ENCODE assay signal across 8 cellular contexts in genomic region chr12:21941522-21942376, GRCh38. TPM values are rescaled to one million over a fixed set of nuclear protein-coding genes. Genes with fewer than 3 reads are reported as not detected.
A peak's percentile ranks its signal among the peaks of the same experiment; 100 is the strongest.
DNase-seq lines count a peak whose midpoint lies in the region; ATAC-seq and TF ChIP-seq lines count a peak whose summit lies in the region.

No MANE protein-coding gene starts in this region.

- peak; percentile 44 to 71 for TF ChIP-seq RAD21 in liver (IDR thresholded peaks at IDR 0.05)

- peak in 1 of 2 donors; percentile 20 for ATAC-seq in activated T-cell treated with anti-CD3 and anti-CD28 coated beads, Interleukin-2, amount 50 U/mL, for 72 hours (replicated peaks in 1 of 2)
- ATAC-seq in thoracic aorta (ENCODE audit: insufficient number of reproducible peaks, low FRiP score, low read depth), result peak; percentile 8

- peak overlapping the region; percentile 81 to 97 for H3K9ac ChIP-seq in liver (ENCODE audit: low read depth in 1 of 2, low read length in 2 of 2)

- no peaks in the 10 kb centered on the region for H3K27me3 ChIP-seq in liver (ENCODE audit: control insufficient read depth in 4 of 4, insufficient read depth in 4 of 4, low read length in 3 of 4)
- no peaks in the 10 kb centered on the region for H3K27me3 ChIP-seq in thoracic aorta (replicated peaks; ENCODE audit: insufficient read depth)

- peaks cover 0 to 3% (median under 1%) of the 10 kb centered on the region in 4 donors for H3K9me3 ChIP-seq in liver (ENCODE audit: control insufficient read depth in 4 of 4, low read length in 3 of 4)
- peaks cover 7% of the 10 kb centered on the region for H3K9me3 ChIP-seq in thoracic aorta

- H3K4me1 ChIP-seq in liver (ENCODE audit: control insufficient read depth in 4 of 4, insufficient read depth in 4 of 4, low read length in 3 of 4), result peaks cover 0 to 24% (median 3%) of the 10 kb centered on the region in 4 donors
- H3K4me1 ChIP-seq in thoracic aorta (ENCODE audit: control insufficient read depth in 1 of 2, low read depth in 2 of 2), result peaks cover 4 to 16% of the 10 kb centered on the region in 2 donors

- no peaks in the 10 kb centered on the region for H3K36me3 ChIP-seq in liver (ENCODE audit: control insufficient read depth in 4 of 4, insufficient read depth in 3 of 4, low read depth in 1 of 4, low read length in 3 of 4)
- no peaks in the 10 kb centered on the region for H3K36me3 ChIP-seq in thoracic aorta

- peaks cover 19% of the 10 kb centered on the region for H3K4me1 Mint-ChIP-seq in activated T-cell treated with anti-CD3 and anti-CD28 coated beads, Interleukin-2, amount 50 U/mL, for 72 hours (ENCODE audit: low read depth)
- peaks cover 12% of the 10 kb centered on the region for H3K4me1 Mint-ChIP-seq in CD14-positive monocyte

- 2% methylated on average over 51 of the region's 51 CpGs for WGBS in liver

- peaks cover 58% of the 10 kb centered on the region for H3K27me3 Mint-ChIP-seq in activated T-cell treated with anti-CD3 and anti-CD28 coated beads, Interleukin-2, amount 50 U/mL, for 72 hours (ENCODE audit: low read depth)
- H3K27me3 Mint-ChIP-seq in CD14-positive monocyte (ENCODE audit: low read depth in 3 of 3), result peaks cover 43 to 55% (median 47%) of the 10 kb centered on the region in 3 donors

- peaks cover 4 to 8% of the 10 kb centered on the region in 2 donors for H3K9me3 Mint-ChIP-seq in activated T-cell treated with anti-CD3 and anti-CD28 coated beads, Interleukin-2, amount 50 U/mL, for 72 hours
- peaks cover 6 to 34% (median 18%) of the 10 kb centered on the region in 7 donors for H3K9me3 Mint-ChIP-seq in CD14-positive monocyte

- no peak overlapping the region for H3K27ac Mint-ChIP-seq in activated T-cell treated with anti-CD3 and anti-CD28 coated beads, Interleukin-2, amount 50 U/mL, for 72 hours
- no peak overlapping the region for H3K27ac Mint-ChIP-seq in CD14-positive monocyte

- H3K4me3 ChIP-seq in liver (ENCODE audit: low read depth in 1 of 3, low read length in 3 of 3) (peak overlapping the region; percentile 48 to 78 (median 76)), thoracic aorta (peak overlapping the region; percentile 79)

- peak; percentile 51 for TF ChIP-seq CTCF in liver (IDR thresholded peaks at IDR 0.05; ENCODE audit: low read depth, low read length, missing input control)
- peak; percentile 60 for TF ChIP-seq CTCF in thoracic aorta (IDR thresholded peaks at IDR 0.05)
- no peak for TF ChIP-seq CTCF in CD14-positive monocyte (IDR thresholded peaks at IDR 0.05)

- DNase-seq in activated T-cell treated with anti-CD3 and anti-CD28 coated beads, Interleukin-2, amount 50 U/mL, for 72 hours, result no peak
- DNase-seq in activated T-cell treated with anti-CD3 and anti-CD28 coated beads, Interleukin-2, amount 50 U/mL, for 48 hours, result no peak
- DNase-seq in ecto neural progenitor cell (ENCODE audit: low spot score) (peak; percentile 81), thoracic aorta (ENCODE audit: low spot score) (no peak), NCI-H1436 treated with DMSO at 0.1 percent for 48 hours (lab: John Stamatoyannopoulos, UW) (no peak), CD14-positive monocyte (ENCODE audit: low spot score) (no peak), NCI-H1417 treated with DMSO at 0.1 percent for 48 hours (lab: John Stamatoyannopoulos, UW) (no peak)

- H3K27ac ChIP-seq in liver (ENCODE audit: low read depth in 1 of 2, low read length in 2 of 2) (peak overlapping the region; percentile 83 to 85), thoracic aorta (peak overlapping the region; percentile 77 to 80)

- peaks cover 0 to 4% of the 10 kb centered on the region in 2 donors for H3K36me3 Mint-ChIP-seq in activated T-cell treated with anti-CD3 and anti-CD28 coated beads, Interleukin-2, amount 50 U/mL, for 72 hours (ENCODE audit: insufficient read depth in 2 of 2)
- peaks cover 0 to 3% of the 10 kb centered on the region in 2 donors for H3K36me3 Mint-ChIP-seq in CD14-positive monocyte

- intact Hi-C loops in CD14-positive monocyte (cut with micrococcal nuclease), result no loop called here

- H3K4me3 Mint-ChIP-seq in activated T-cell treated with anti-CD3 and anti-CD28 coated beads, Interleukin-2, amount 50 U/mL, for 72 hours, result peak overlapping the region; percentile 76 to 84
- H3K4me3 Mint-ChIP-seq in CD14-positive monocyte, result peak overlapping the region in 1 of 2 donors; percentile 86

TF ChIP-seq in liver, 16 proteins besides CTCF, POLR2A, EP300 and RAD21:
- TF ChIP-seq HNF4A (conservative IDR thresholded peaks at IDR 0.05) (peak; percentile 80 to 93), RXRA (IDR thresholded peaks at IDR 0.05) (peak; percentile 35 to 59), YY1 (IDR thresholded peaks at IDR 0.05) (peak; percentile 42), HNF4G (IDR thresholded peaks at IDR 0.05) (peak; percentile 83), GABPA (IDR thresholded peaks at IDR 0.05 in 1 of 2, conservative IDR thresholded peaks at IDR 0.05 in 1 of 2) (no peak), SP1 (IDR thresholded peaks at IDR 0.05) (peak; percentile 43), JUND (IDR thresholded peaks at IDR 0.05) (peak; percentile 13 to 38), NR2F2 (IDR thresholded peaks at IDR 0.05) (peak; percentile 30), EGR1 (IDR thresholded peaks at IDR 0.05; ENCODE audit: low read depth in 2 of 2) (no peak), FOXA2 (IDR thresholded peaks at IDR 0.05) (no peak), FOXA1 (IDR thresholded peaks at IDR 0.05) (peak; percentile 4)
- TF ChIP-seq, protein P1, sequence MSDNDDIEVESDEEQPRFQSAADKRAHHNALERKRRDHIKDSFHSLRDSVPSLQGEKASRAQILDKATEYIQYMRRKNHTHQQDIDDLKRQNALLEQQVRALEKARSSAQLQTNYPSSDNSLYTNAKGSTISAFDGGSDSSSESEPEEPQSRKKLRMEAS (IDR thresholded peaks at IDR 0.05), result peak; percentile 72
- TF ChIP-seq, protein P2, sequence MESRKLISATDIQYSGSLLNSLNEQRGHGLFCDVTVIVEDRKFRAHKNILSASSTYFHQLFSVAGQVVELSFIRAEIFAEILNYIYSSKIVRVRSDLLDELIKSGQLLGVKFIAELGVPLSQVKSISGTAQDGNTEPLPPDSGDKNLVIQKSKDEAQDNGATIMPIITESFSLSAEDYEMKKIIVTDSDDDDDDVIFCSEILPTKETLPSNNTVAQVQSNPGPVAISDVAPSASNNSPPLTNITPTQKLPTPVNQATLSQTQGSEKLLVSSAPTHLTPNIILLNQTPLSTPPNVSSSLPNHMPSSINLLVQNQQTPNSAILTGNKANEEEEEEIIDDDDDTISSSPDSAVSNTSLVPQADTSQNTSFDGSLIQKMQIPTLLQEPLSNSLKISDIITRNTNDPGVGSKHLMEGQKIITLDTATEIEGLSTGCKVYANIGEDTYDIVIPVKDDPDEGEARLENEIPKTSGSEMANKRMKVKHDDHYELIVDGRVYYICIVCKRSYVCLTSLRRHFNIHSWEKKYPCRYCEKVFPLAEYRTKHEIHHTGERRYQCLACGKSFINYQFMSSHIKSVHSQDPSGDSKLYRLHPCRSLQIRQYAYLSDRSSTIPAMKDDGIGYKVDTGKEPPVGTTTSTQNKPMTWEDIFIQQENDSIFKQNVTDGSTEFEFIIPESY (IDR thresholded peaks at IDR 0.05), result no peak

RNA-seq across cellular contexts. Expression of gene ABCC9, which starts 0.5 kb away (rescaled TPM):
- under 1 TPM; 0.05 to 0.19 TPM for total RNA-seq in activated T-cell treated with anti-CD3 and anti-CD28 coated beads, Interleukin-2, amount 50 U/mL, for 72 hours
- total RNA-seq in liver (10 to 100 TPM in 1 of 2 donors, 1 to 10 TPM in 1; 2.7 to 55.6 TPM), thoracic aorta (10 to 100 TPM; 19.6 to 42.6 TPM)
- polyA plus RNA-seq in liver (10 to 100 TPM in 1 of 2 donors, 1 to 10 TPM in 1; 9.2 to 12.2 TPM), CD14-positive monocyte (not detected)
